9 cellular contexts compared by ENCODE assay signal in genomic region chrX:129786210-129786651, GRCh38. TPM values are rescaled to one million over a fixed set of nuclear protein-coding genes. Genes with fewer than 3 reads are reported as not detected.
DNase-seq lines count a peak whose midpoint lies in the region; ATAC-seq, FAIRE-seq and TF ChIP-seq lines count a peak whose summit lies in the region.
"Had no signal": no experiment of that assay in that cellular context is flagged by ENCODE, and none has a peak within 500 bp of the region (broad histone marks: within the 10 kb centered on the region; RNA-seq: fewer than 3 reads in every experiment).

No MANE protein-coding gene starts in this region.

- H3K9me3 Mint-ChIP-seq in WTC11 = no peaks in the 10 kb centered on the region

- no peaks in the 10 kb centered on the region for H3K36me3 Mint-ChIP-seq in WTC11

- FAIRE-seq in HepG2 (lab: Jason Lieb, UNC) = peak; percentile 36

- H3K27ac Mint-ChIP-seq in WTC11 = no peak overlapping the region

- no peaks in the 10 kb centered on the region for H3K79me2 ChIP-seq in HepG2 (ENCODE audit: insufficient read depth, low read length)

- peaks cover 12% of the 10 kb centered on the region; the same call in 1 of the 2 replicates for H3K4me1 ChIP-seq in HepG2 (ENCODE audit: insufficient read depth, low read length)
- no peaks in the 10 kb centered on the region for H3K4me1 ChIP-seq in colonic mucosa

- TF ChIP-seq POLR2A in HepG2 (IDR thresholded peaks at IDR 0.05; ENCODE audit: insufficient read depth in 1 of 2, low read depth in 2 of 2, low read length in 2 of 2) = no peak

- no peak overlapping the region for H3K27ac ChIP-seq in HepG2 (ENCODE audit: extremely low read length, insufficient read depth, low read length)
- no peak overlapping the region for H3K27ac ChIP-seq in colonic mucosa

- in situ Hi-C loops in KBM-7 (cut with MboI; ENCODE audit: low pct_unique_long_range_greater_than_20kb, low sequenced_read_pairs) (no loop called here), HepG2 (cut with HindIII; ENCODE audit: extremely low pct_ligation_motif_present, low pct_unique_long_range_greater_than_20kb) (no loop called here)

- H3K36me3 ChIP-seq in HepG2 (replicated peaks in 1 of 2; ENCODE audit: control insufficient read depth in 1 of 2, insufficient read depth in 2 of 2, low read length in 2 of 2) (no peaks in the 10 kb centered on the region), colonic mucosa (no peaks in the 10 kb centered on the region)

- no peaks in the 10 kb centered on the region for H4K20me1 ChIP-seq in HepG2 (ENCODE audit: insufficient read depth, low read length)

- H3K9ac ChIP-seq in HepG2 (ENCODE audit: insufficient read depth, low read depth, low read length) (no peak overlapping the region), colonic mucosa (ENCODE audit: low read depth in 2 of 2, low read length in 2 of 2) (no peak overlapping the region)

- POLR2A ChIA-PET in HepG2 (lab: Yijun Ruan, JAX) (no interaction called here), WTC11 (lab: Charles Lee) (no interaction called here)

- no peak overlapping the region for H3K4me3 Mint-ChIP-seq in WTC11

- H3K27me3 ChIP-seq in HepG2 (ENCODE audit: control insufficient read depth in 1 of 2, insufficient read depth in 2 of 2, low read length in 2 of 2) (no peaks in the 10 kb centered on the region), colonic mucosa (no peaks in the 10 kb centered on the region)

- H3K4me2 ChIP-seq in HepG2 (ENCODE audit: low read depth, low read length) = no peak overlapping the region; the same call in 1 of the 2 replicates

- TF ChIP-seq RAD21 in HepG2 (CRISPR knock-in tag; IDR thresholded peaks at IDR 0.05) = no peak

- no peak for TF ChIP-seq CTCF in HepG2 (CRISPR knock-in tag; IDR thresholded peaks at IDR 0.05)
- no peak for TF ChIP-seq CTCF in colonic mucosa (IDR thresholded peaks at IDR 0.05)
- no peak for TF ChIP-seq CTCF in WTC11 (IDR thresholded peaks at IDR 0.05)

- TF ChIP-seq EP300 in HepG2 (IDR thresholded peaks at IDR 0.05; ENCODE audit: low read depth in 2 of 2, low read length in 2 of 2) (no peak), HepG2 (CRISPR knock-in tag; IDR thresholded peaks at IDR 0.05; ENCODE audit: borderline replicate concordance) (no peak)

- intact Hi-C loops in HepG2 (cut with micrococcal nuclease; ENCODE audit: unreplicated experiment) = no loop called here
- intact Hi-C loops in colonic mucosa (cut with DNase I) = no loop called here

- H3K4me3 ChIP-seq in HepG2 (replicated peaks in 1 of 3; ENCODE audit: insufficient read depth in 1 of 3, low read depth in 2 of 3, low read length in 3 of 3) (no peak overlapping the region), colonic mucosa (no peak overlapping the region)

- H3K4me1 Mint-ChIP-seq in WTC11 = no peaks in the 10 kb centered on the region

- H3K9me3 ChIP-seq in HepG2 (ENCODE audit: low read length) (no peaks in the 10 kb centered on the region), colonic mucosa (no peaks in the 10 kb centered on the region)

- peak; percentile 86 for ATAC-seq in GM18508 (IDR thresholded peaks at IDR 0.05; ENCODE audit: insufficient read depth, unreplicated experiment)
- ATAC-seq in GM21576 (IDR thresholded peaks at IDR 0.05; ENCODE audit: unreplicated experiment) = peak; percentile 81
- ATAC-seq in HepG2 = no peak
- no peak for ATAC-seq in WTC11
- ATAC-seq: left cardiac atrium had no signal

- H3K27me3 Mint-ChIP-seq in WTC11 (ENCODE audit: low read depth) = no peaks in the 10 kb centered on the region

- no TSS peak for BruUV-seq in HepG2 (replicated peaks; lab: Mats Ljungman, UMichigan)

- no peak overlapping the region for H2AFZ ChIP-seq in HepG2 (ENCODE audit: low read length)

- DNase-seq in KBM-7 (peak; percentile 95), HepG2 (ENCODE audit: low spot score) (no peak), colonic mucosa (no peak), NCI-H226 (no peak), WTC11 (ENCODE audit: low spot score) (no peak)
- no peak for DNase-seq in activated effector memory CD4-positive, alpha-beta T cell treated with Interleukin-2 at 50 U/mL for 16 hours
- DNase-seq: left cardiac atrium had no signal

- CTCF ChIA-PET in HepG2 (lab: Yijun Ruan, JAX; ENCODE audit: low intra/inter-chr PET ratio, low total read pairs) (no interaction called here), WTC11 (lab: Charles Lee) (no interaction called here)

- 0% methylated on average over 1 of the region's 3 CpGs for WGBS in HepG2 (ENCODE audit: low lambda C conversion rate)

RNA-seq across cellular contexts. Expression of gene SASH3, which starts 6.5 kb away (rescaled TPM):
- total RNA-seq in HepG2 (2016; rRNA removed; fragmentation: Illumina TruSeq; extraction: Trizol) = not detected in 2 replicates
- total RNA-seq in HepG2 (2016; cell fraction: cytosol; rRNA removed; fragmentation: Illumina TruSeq; extraction: Trizol; ENCODE audit: low read depth) = not detected in 2 replicates
- not detected in 2 replicates for total RNA-seq in HepG2 (2016; cell fraction: insoluble cytoplasmic fraction; rRNA removed; fragmentation: Illumina TruSeq; extraction: Trizol)
- total RNA-seq in HepG2 (2016; cell fraction: membrane; rRNA removed; fragmentation: Illumina TruSeq; extraction: Trizol) = not detected in 2 replicates
- total RNA-seq in HepG2 (2016; cell fraction: nucleus; rRNA removed; fragmentation: Illumina TruSeq; extraction: Trizol) = not detected in 2 replicates
- polyA plus RNA-seq in HepG2 (2011; rRNA removed) = 0.08 and 0.09 TPM in 2 replicates
- polyA plus RNA-seq in HepG2 (2011; cell fraction: cytosol; rRNA removed) = 0.11 and 0.12 TPM in 2 replicates
- polyA plus RNA-seq in HepG2 (2011; cell fraction: nucleus; rRNA removed) = 0.03 and 0.10 TPM in 2 replicates
- 0.11 TPM in 1 of 2 replicates, not detected in the other for polyA plus RNA-seq in HepG2 (2012)
- not detected in 2 replicates for polyA plus RNA-seq in HepG2 (2016; cell fraction: cytosol; fragmentation: Illumina TruSeq; extraction: Trizol; ENCODE audit: low read depth)
- polyA plus RNA-seq in HepG2 (2016; cell fraction: insoluble cytoplasmic fraction; fragmentation: Illumina TruSeq; extraction: Trizol; ENCODE audit: low read depth) = not detected in 2 replicates
- not detected in 2 replicates for polyA plus RNA-seq in HepG2 (2016; cell fraction: membrane; fragmentation: Illumina TruSeq; extraction: Trizol; ENCODE audit: low read depth)
- polyA plus RNA-seq in HepG2 (2016; cell fraction: nucleus; fragmentation: Illumina TruSeq; extraction: Trizol; ENCODE audit: insufficient read depth, low read depth) = not detected in 2 replicates
- 0.07 TPM in 1 of 2 replicates, not detected in the other for polyA minus RNA-seq in HepG2 (2011; rRNA and poly(A)+ RNA removed; ENCODE audit: low replicate concordance)
- polyA minus RNA-seq in HepG2 (2011; cell fraction: cytosol; rRNA and poly(A)+ RNA removed) = not detected in 2 replicates
- not detected in 2 replicates for polyA minus RNA-seq in HepG2 (2011; cell fraction: nucleus; rRNA and poly(A)+ RNA removed)
- 1 to 10 TPM; 2.9 to 4.5 TPM for total RNA-seq in colonic mucosa
- total RNA-seq in WTC11 (2021) = 0.22 to 0.57 TPM (median 0.25 TPM) in 3 replicates

RNA-seq across cellular contexts. Expression of gene XPNPEP2, which starts 47.5 kb away (rescaled TPM):
- total RNA-seq in HepG2 (2016; rRNA removed; fragmentation: Illumina TruSeq; extraction: Trizol) = 0.49 and 1.1 TPM in 2 replicates
- total RNA-seq in HepG2 (2016; cell fraction: cytosol; rRNA removed; fragmentation: Illumina TruSeq; extraction: Trizol; ENCODE audit: low read depth) = not detected in 2 replicates
- 0.34 and 1.1 TPM in 2 replicates for total RNA-seq in HepG2 (2016; cell fraction: insoluble cytoplasmic fraction; rRNA removed; fragmentation: Illumina TruSeq; extraction: Trizol)
- total RNA-seq in HepG2 (2016; cell fraction: membrane; rRNA removed; fragmentation: Illumina TruSeq; extraction: Trizol) = 0.15 and 0.17 TPM in 2 replicates
- 0.68 and 1.3 TPM in 2 replicates for total RNA-seq in HepG2 (2016; cell fraction: nucleus; rRNA removed; fragmentation: Illumina TruSeq; extraction: Trizol)
- 1.8 and 3.8 TPM in 2 replicates for polyA plus RNA-seq in HepG2 (2011; rRNA removed)
- polyA plus RNA-seq in HepG2 (2011; cell fraction: cytosol; rRNA removed) = 1.5 and 1.7 TPM in 2 replicates
- polyA plus RNA-seq in HepG2 (2011; cell fraction: nucleus; rRNA removed) = 3.5 and 4.1 TPM in 2 replicates
- 3.9 and 5.5 TPM in 2 replicates for polyA plus RNA-seq in HepG2 (2012)
- 0.06 and 0.21 TPM in 2 replicates for polyA plus RNA-seq in HepG2 (2016; cell fraction: cytosol; fragmentation: Illumina TruSeq; extraction: Trizol; ENCODE audit: low read depth)
- 0.59 and 0.69 TPM in 2 replicates for polyA plus RNA-seq in HepG2 (2016; cell fraction: insoluble cytoplasmic fraction; fragmentation: Illumina TruSeq; extraction: Trizol; ENCODE audit: low read depth)
- polyA plus RNA-seq in HepG2 (2016; cell fraction: membrane; fragmentation: Illumina TruSeq; extraction: Trizol; ENCODE audit: low read depth) = 0.15 and 0.25 TPM in 2 replicates
- 2.0 and 2.7 TPM in 2 replicates for polyA plus RNA-seq in HepG2 (2016; cell fraction: nucleus; fragmentation: Illumina TruSeq; extraction: Trizol; ENCODE audit: insufficient read depth, low read depth)
- 2.4 TPM in 1 of 2 replicates, not detected in the other for polyA minus RNA-seq in HepG2 (2011; rRNA and poly(A)+ RNA removed; ENCODE audit: low replicate concordance)
- polyA minus RNA-seq in HepG2 (2011; cell fraction: cytosol; rRNA and poly(A)+ RNA removed) = 0.53 and 1.3 TPM in 2 replicates
- 2.1 and 2.9 TPM in 2 replicates for polyA minus RNA-seq in HepG2 (2011; cell fraction: nucleus; rRNA and poly(A)+ RNA removed)
- total RNA-seq in colonic mucosa = 10 to 100 TPM in 1 of 2 donors, 1 to 10 TPM in 1; 2.6 to 11.7 TPM
- 0.05 to 0.11 TPM (median 0.07 TPM) in 3 replicates for total RNA-seq in WTC11 (2021)

RNA-seq across cellular contexts. Expression of gene ZDHHC9, which starts 57.5 kb away (rescaled TPM):
- total RNA-seq in HepG2 (2016; rRNA removed; fragmentation: Illumina TruSeq; extraction: Trizol) = 14.5 and 28.3 TPM in 2 replicates
- total RNA-seq in HepG2 (2016; cell fraction: cytosol; rRNA removed; fragmentation: Illumina TruSeq; extraction: Trizol; ENCODE audit: low read depth) = 4.3 and 4.4 TPM in 2 replicates
- total RNA-seq in HepG2 (2016; cell fraction: insoluble cytoplasmic fraction; rRNA removed; fragmentation: Illumina TruSeq; extraction: Trizol) = 15.3 and 26.5 TPM in 2 replicates
- 15.1 and 18.5 TPM in 2 replicates for total RNA-seq in HepG2 (2016; cell fraction: membrane; rRNA removed; fragmentation: Illumina TruSeq; extraction: Trizol)
- total RNA-seq in HepG2 (2016; cell fraction: nucleus; rRNA removed; fragmentation: Illumina TruSeq; extraction: Trizol) = 28.8 and 34.6 TPM in 2 replicates
- polyA plus RNA-seq in HepG2 (2011; rRNA removed) = 51.9 and 53.1 TPM in 2 replicates
- polyA plus RNA-seq in HepG2 (2011; cell fraction: cytosol; rRNA removed) = 36.0 and 50.3 TPM in 2 replicates
- 31.2 and 33.5 TPM in 2 replicates for polyA plus RNA-seq in HepG2 (2011; cell fraction: nucleus; rRNA removed)
- polyA plus RNA-seq in HepG2 (2012) = 40.1 and 49.9 TPM in 2 replicates
- polyA plus RNA-seq in HepG2 (2016; cell fraction: cytosol; fragmentation: Illumina TruSeq; extraction: Trizol; ENCODE audit: low read depth) = 5.7 and 8.1 TPM in 2 replicates
- polyA plus RNA-seq in HepG2 (2016; cell fraction: insoluble cytoplasmic fraction; fragmentation: Illumina TruSeq; extraction: Trizol; ENCODE audit: low read depth) = 16.7 and 19.3 TPM in 2 replicates
- polyA plus RNA-seq in HepG2 (2016; cell fraction: membrane; fragmentation: Illumina TruSeq; extraction: Trizol; ENCODE audit: low read depth) = 17.1 and 18.0 TPM in 2 replicates
- polyA plus RNA-seq in HepG2 (2016; cell fraction: nucleus; fragmentation: Illumina TruSeq; extraction: Trizol; ENCODE audit: insufficient read depth, low read depth) = 43.6 and 44.3 TPM in 2 replicates
- 50.7 and 145 TPM in 2 replicates for polyA minus RNA-seq in HepG2 (2011; rRNA and poly(A)+ RNA removed; ENCODE audit: low replicate concordance)
- polyA minus RNA-seq in HepG2 (2011; cell fraction: cytosol; rRNA and poly(A)+ RNA removed) = 33.1 and 49.3 TPM in 2 replicates
- 46.7 and 54.3 TPM in 2 replicates for polyA minus RNA-seq in HepG2 (2011; cell fraction: nucleus; rRNA and poly(A)+ RNA removed)
- 10 to 100 TPM; 39.5 to 41.5 TPM for total RNA-seq in colonic mucosa
- 23.0 to 25.0 TPM (median 24.3 TPM) in 3 replicates for total RNA-seq in WTC11 (2021)

Comparison
In these comparisons a context has a peak if more than half of its experiments do, and no peak if none do; other contexts are left out.
1. ATAC-seq: peak in GM18508 (single experiment) and GM21576 (single experiment); none in HepG2 (single experiment) and WTC11 (single experiment).